In genomic region chr17:1970843-1971384, GRCh38 we compare ENCODE assay signal across 22 cellular contexts. TPM values are rescaled to one million over a fixed set of nuclear protein-coding genes. Genes with fewer than 3 reads are reported as not detected.
"Had no signal": no experiment of that assay in that cellular context is flagged by ENCODE, and none has a peak within 500 bp of the region (broad histone marks: within the 10 kb centered on the region; RNA-seq: fewer than 3 reads in every experiment).

No MANE protein-coding gene starts in this region.

- H3K27ac Mint-ChIP-seq: effector memory CD8-positive, alpha-beta T cell; mesothelial cell of epicardium; naive B cell; natural killer cell treated with Interleukin-12 subunit alpha and Interleukin-12 subunit beta and Interleukin-15 and Interleukin-18, amount 100 ng/mL, for 72 hours; stimulated activated memory B cell treated with anti-CD40 and anti-IgM and Interleukin-4, amounts not matched to agents 10 μg/mL and 1 μg/mL and 100 μg/mL, for 72 hours; type B pancreatic cell had no signal

- H3K4me3 ChIP-seq: esophagus squamous epithelium, mucosa of descending colon, prostate gland, right atrium auricular region, skin epidermis, spleen, testis, tibial artery had no signal

- H3K4me3 Mint-ChIP-seq: effector memory CD8-positive, alpha-beta T cell; mesothelial cell of epicardium; naive B cell; natural killer cell treated with Interleukin-12 subunit alpha and Interleukin-12 subunit beta and Interleukin-15 and Interleukin-18, amount 100 ng/mL, for 72 hours; stimulated activated memory B cell treated with anti-CD40 and anti-IgM and Interleukin-4, amounts not matched to agents 10 μg/mL and 1 μg/mL and 100 μg/mL, for 72 hours; type B pancreatic cell had no signal

- H3K27ac ChIP-seq: esophagus squamous epithelium, prostate gland, skin epidermis, spleen, testis, tibial artery had no signal

- H3K4me1 ChIP-seq: testis had no signal

- H3K36me3 ChIP-seq: esophagus squamous epithelium, prostate gland, right atrium auricular region, spleen, tibial artery had no signal

- H3K9me3 Mint-ChIP-seq: effector memory CD8-positive, alpha-beta T cell; mesothelial cell of epicardium; natural killer cell treated with Interleukin-12 subunit alpha and Interleukin-12 subunit beta and Interleukin-15 and Interleukin-18, amount 100 ng/mL, for 72 hours; stimulated activated memory B cell treated with anti-CD40 and anti-IgM and Interleukin-4, amounts not matched to agents 10 μg/mL and 1 μg/mL and 100 μg/mL, for 72 hours; type B pancreatic cell had no signal

- H3K9me3 ChIP-seq: esophagus squamous epithelium, mucosa of descending colon, prostate gland, right atrium auricular region, spleen, testis, tibial artery had no signal

- DNase-seq: cortex of kidney; effector memory CD8-positive, alpha-beta T cell; erythroblast; esophagus squamous epithelium; foreskin melanocyte; mesenchymal stem cell; mucosa of descending colon; naive B cell; nucleus accumbens; spleen; stimulated activated CD4-positive, alpha-beta T cell treated with anti-CD3 and anti-CD28 coated beads, Interleukin-4, amount 100 ng/mL, for 4 hours; stimulated activated naive CD8-positive, alpha-beta T cell treated with anti-CD3 and anti-CD28 coated beads, Interleukin-15, Interleukin-2, amounts not matched to agents 100 U/mL and 50 U/mL, for 24 hours; substantia nigra; testis; tibial artery had no signal

- H3K27me3 ChIP-seq: right atrium auricular region, testis had no signal

- H3K36me3 Mint-ChIP-seq: mesothelial cell of epicardium; natural killer cell treated with Interleukin-12 subunit alpha and Interleukin-12 subunit beta and Interleukin-15 and Interleukin-18, amount 100 ng/mL, for 72 hours; stimulated activated memory B cell treated with anti-CD40 and anti-IgM and Interleukin-4, amounts not matched to agents 10 μg/mL and 1 μg/mL and 100 μg/mL, for 72 hours; type B pancreatic cell had no signal

- ATAC-seq: effector memory CD8-positive, alpha-beta T cell; mucosa of descending colon; natural killer cell treated with Interleukin-12 subunit alpha and Interleukin-12 subunit beta and Interleukin-15 and Interleukin-18, amount 100 ng/mL, for 72 hours; stimulated activated memory B cell treated with anti-CD40 and anti-IgM and Interleukin-4, amounts not matched to agents 10 μg/mL and 1 μg/mL and 100 μg/mL, for 72 hours; stimulated activated naive CD8-positive, alpha-beta T cell treated with anti-CD3 and anti-CD28 coated beads, Interleukin-15, Interleukin-2, amounts not matched to agents 100 U/mL and 50 U/mL, for 24 hours had no signal

RNA-seq across cellular contexts. Expression of gene RTN4RL1, which starts 54.2 kb away (rescaled TPM):
- total RNA-seq: natural killer cell treated with Interleukin-12 subunit alpha and Interleukin-12 subunit beta and Interleukin-15 and Interleukin-18, amount 100 ng/mL, for 72 hours had no signal
